ENCODE assay signal across 8 cellular contexts in genomic region chr2:72115361-72116080, GRCh38. TPM values are rescaled to one million over a fixed set of nuclear protein-coding genes. Genes with fewer than 3 reads are reported as not detected.
DNase-seq lines count a peak whose midpoint lies in the region; ATAC-seq and TF ChIP-seq lines count a peak whose summit lies in the region.

No MANE protein-coding gene starts in this region.

- H3K79me2 ChIP-seq in smooth muscle cell (ENCODE audit: low read depth): no peaks in the 10 kb centered on the region

- CTCF ChIA-PET in WTC11 (lab: Charles Lee): interaction anchor here (0.8 to 2.7 kb wide), 21 partner anchors 11 to 778 kb away, joined by 3 to 24 read pairs (median 5); no protein-coding TSS in a partner anchor

- no peak overlapping the region for H3K9ac ChIP-seq in smooth muscle cell (ENCODE audit: low read depth)

- peak overlapping the region; percentile 54 for H3K4me2 ChIP-seq in smooth muscle cell

- H3K4me1 ChIP-seq in smooth muscle cell (ENCODE audit: low read depth): no peaks in the 10 kb centered on the region

- peaks cover 18% of the 10 kb centered on the region for H3K36me3 Mint-ChIP-seq in WTC11

- no peak for ATAC-seq in WTC11

- no peak overlapping the region for H3K4me3 ChIP-seq in smooth muscle cell

- POLR2A ChIA-PET in WTC11 (lab: Charles Lee): no interaction called here

- no peaks in the 10 kb centered on the region for H4K20me1 ChIP-seq in smooth muscle cell (ENCODE audit: low read depth)

- H2AFZ ChIP-seq in smooth muscle cell (ENCODE audit: low read depth): no peak overlapping the region

- H3K9me3 Mint-ChIP-seq in WTC11: peaks cover 24% of the 10 kb centered on the region

- H3F3A ChIP-seq in smooth muscle cell (ENCODE audit: low read depth): no peaks in the 10 kb centered on the region

- TF ChIP-seq CTCF in smooth muscle cell (IDR thresholded peaks at IDR 0.05; ENCODE audit: borderline replicate concordance, insufficient read depth, poor library complexity, severe bottlenecking) (no peak), WTC11 (IDR thresholded peaks at IDR 0.05) (no peak)

- DNase-seq in H4 (ENCODE audit: low spot score) (peak; percentile 93), SW 1271 (lab: John Stamatoyannopoulos, UW) (peak; percentile 24 to 66), glomerular visceral epithelial cell (ENCODE audit: extremely low spot score) (peak; percentile 93), smooth muscle cell (lab: John Stamatoyannopoulos, UW; ENCODE audit: unreplicated experiment) (peak; percentile 21), NCI-H2029 treated with DMSO at 0.1 percent for 48 hours (lab: John Stamatoyannopoulos, UW) (no peak), WTC11 (ENCODE audit: low spot score) (no peak), NCI-H146 treated with DMSO at 0.1 percent for 48 hours (lab: John Stamatoyannopoulos, UW; ENCODE audit: unreplicated experiment) (no peak), DMS114 treated with DMSO at 0.1 percent for 48 hours (lab: John Stamatoyannopoulos, UW; ENCODE audit: unreplicated experiment) (no peak)

- H3K27ac Mint-ChIP-seq in WTC11: no peak overlapping the region

- no peaks in the 10 kb centered on the region for H3K9me3 ChIP-seq in smooth muscle cell (replicated peaks; ENCODE audit: low read depth)

- no peak overlapping the region for H3K4me3 Mint-ChIP-seq in WTC11

- H3K4me1 Mint-ChIP-seq in WTC11: peaks cover 3% of the 10 kb centered on the region; the same call in 1 of the 2 replicates

- H3K36me3 ChIP-seq in smooth muscle cell (ENCODE audit: low read depth): no peaks in the 10 kb centered on the region

- H3K27me3 Mint-ChIP-seq in WTC11 (ENCODE audit: low read depth): peaks cover 6% of the 10 kb centered on the region

- H3K27ac ChIP-seq in smooth muscle cell (ENCODE audit: low read depth): peak overlapping the region; percentile 52

- 17% methylated on average over 14 of the region's 14 CpGs for WGBS in smooth muscle cell (ENCODE audit: low lambda C conversion rate)

- H3K27me3 ChIP-seq in smooth muscle cell (ENCODE audit: low read depth): no peaks in the 10 kb centered on the region

TF ChIP-seq in WTC11, 78 proteins besides CTCF, POLR2A, EP300 and RAD21:
- no peak for TF ChIP-seq FOXP4 (CRISPR knock-in tag; IDR thresholded peaks at IDR 0.05)
TF ChIP-seq in WTC11: peak in this region for 0.

RNA-seq across cellular contexts. Expression of gene CYP26B1, which starts 32.1 kb away (rescaled TPM):
- total RNA-seq in H4 (2014; rRNA removed; shearing (Covaris generic)): 1.5 and 1.7 TPM in 2 replicates
- total RNA-seq in smooth muscle cell (1.1 and 2.4 TPM in 2 replicates), WTC11 (2021) (0.30 to 0.50 TPM (median 0.42 TPM) in 3 replicates)
- polyA plus RNA-seq in smooth muscle cell: 0.48 and 0.93 TPM in 2 replicates

Comparison
In these comparisons a context has a peak if more than half of its experiments do, and no peak if none do; other contexts are left out.
1. DNase-seq: peak in H4 (single experiment), SW 1271 (2 of 2), glomerular visceral epithelial cell (single experiment) and smooth muscle cell (single experiment); none in NCI-H2029 treated with DMSO at 0.1 percent for 48 hours (single experiment), WTC11 (single experiment), NCI-H146 treated with DMSO at 0.1 percent for 48 hours (single experiment) and DMS114 treated with DMSO at 0.1 percent for 48 hours (single experiment).